ENCODE assay signal across 13 cellular contexts in genomic region chr2:69090008-69090407, GRCh38.
DNase-seq lines count a peak whose midpoint lies in the region; ATAC-seq and TF ChIP-seq lines count a peak whose summit lies in the region.
"Had no signal": no experiment of that assay in that cellular context is flagged by ENCODE, and none has a peak within 500 bp of the region (broad histone marks: within the 10 kb centered on the region; RNA-seq: fewer than 3 reads in every experiment).

No MANE protein-coding gene starts in this region.

- H3K36me3 ChIP-seq in IMR-90 (ENCODE audit: control insufficient read depth, insufficient read depth, low read length) (peaks cover 25% of the 10 kb centered on the region), esophagus squamous epithelium (peaks cover 0 to 18% (median 0%) of the 10 kb centered on the region in 3 donors), smooth muscle cell (ENCODE audit: low read depth) (peaks cover 13% of the 10 kb centered on the region)

- intact Hi-C loops in CD14-positive monocyte (cut with micrococcal nuclease): loop anchor here in 1 of 2 donors (10.0 kb wide), 1 partner anchor 115 kb away; no protein-coding TSS in a partner anchor
- intact Hi-C loops in IMR-90 (cut with micrococcal nuclease): no loop called here
- intact Hi-C loops in esophagus squamous epithelium (cut with DNase I): no loop called here

- no peak overlapping the region for H3K56ac ChIP-seq in IMR-90 (ENCODE audit: extremely low read depth, insufficient read depth, low read length)

- H3K4me3 Mint-ChIP-seq in CD14-positive monocyte: peak overlapping the region in 1 of 2 donors; percentile 56
- H3K4me3 Mint-ChIP-seq in stimulated activated naive CD8-positive, alpha-beta T cell treated with anti-CD3 and anti-CD28 coated beads, Interleukin-15, amount 100 ng/mL, for 72 hours: no peak overlapping the region
- H3K4me3 Mint-ChIP-seq: H9 had no signal

- in situ Hi-C loops in IMR-90 (cut with MboI; ENCODE audit: low sequenced_read_pairs): no loop called here

- TF ChIP-seq CTCF in CD14-positive monocyte (IDR thresholded peaks at IDR 0.05): no peak
- no peak for TF ChIP-seq CTCF in IMR-90 (conservative IDR thresholded peaks at IDR 0.05; ENCODE audit: low read depth, low read length)
- TF ChIP-seq CTCF in esophagus squamous epithelium (IDR thresholded peaks at IDR 0.05): no peak
- TF ChIP-seq CTCF in smooth muscle cell (IDR thresholded peaks at IDR 0.05; ENCODE audit: borderline replicate concordance, insufficient read depth, poor library complexity, severe bottlenecking): no peak

- peak overlapping the region; percentile 9; the same call in 1 of the 2 replicates for H2AK5ac ChIP-seq in IMR-90 (ENCODE audit: low read depth, low read length)

- no peaks in the 10 kb centered on the region for H3K9me3 Mint-ChIP-seq in CD14-positive monocyte
- no peaks in the 10 kb centered on the region for H3K9me3 Mint-ChIP-seq in stimulated activated naive CD8-positive, alpha-beta T cell treated with anti-CD3 and anti-CD28 coated beads, Interleukin-15, amount 100 ng/mL, for 72 hours
- H3K9me3 Mint-ChIP-seq: H9 had no signal

- dilution Hi-C loops in IMR-90 (cut with HindIII; ENCODE audit: low sequenced_read_pairs, unreplicated experiment): no loop called here

- H4K20me1 ChIP-seq in IMR-90 (ENCODE audit: insufficient read depth, low read length): 0 out of 2 replicates have a peak, but pooled peaks cover 4% of the 10 kb centered on the region
- no peaks in the 10 kb centered on the region for H4K20me1 ChIP-seq in smooth muscle cell (ENCODE audit: low read depth)

- H3K79me2 ChIP-seq in smooth muscle cell (ENCODE audit: low read depth): no peaks in the 10 kb centered on the region

- H3K36me3 Mint-ChIP-seq in CD14-positive monocyte: no peaks in the 10 kb centered on the region

- H2BK15ac ChIP-seq in IMR-90 (ENCODE audit: low read depth, low read length): no peak overlapping the region

- H3K27ac ChIP-seq in IMR-90 (ENCODE audit: insufficient read depth, low read length) (peak overlapping the region; percentile 32; the same call in 1 of the 2 replicates), esophagus squamous epithelium (peak overlapping the region in 3 of 4 donors; percentile 19 to 70 (median 51)), smooth muscle cell (ENCODE audit: low read depth) (peak overlapping the region; percentile 99)

- no TSS peak for BruUV-seq in IMR-90 (replicated peaks; lab: Mats Ljungman, UMichigan)

- 0 out of 2 replicates have a peak overlapping the region, but pooled peaks have one; percentile 23 for H3K23ac ChIP-seq in IMR-90 (ENCODE audit: low read depth, low read length)

- peaks cover 47% of the 10 kb centered on the region for H3F3A ChIP-seq in smooth muscle cell (ENCODE audit: low read depth)

- peak overlapping the region in 4 of 7 donors; percentile 47 to 74 (median 62) for H3K27ac Mint-ChIP-seq in CD14-positive monocyte
- no peak overlapping the region for H3K27ac Mint-ChIP-seq in stimulated activated naive CD8-positive, alpha-beta T cell treated with anti-CD3 and anti-CD28 coated beads, Interleukin-15, amount 100 ng/mL, for 72 hours

- H2AK9ac ChIP-seq in IMR-90 (replicated peaks; ENCODE audit: low read depth, low read length, poor library complexity): no peak overlapping the region

- H2AFZ ChIP-seq in IMR-90 (replicated peaks; ENCODE audit: low read length, poor library complexity) (no peak overlapping the region), smooth muscle cell (ENCODE audit: low read depth) (no peak overlapping the region)

- H2BK5ac ChIP-seq in IMR-90 (ENCODE audit: low read depth, low read length, poor library complexity, severe bottlenecking): no peak overlapping the region

- ATAC-seq in IMR-90 (ENCODE audit: low read depth): no peak
- ATAC-seq in GM18909 (IDR thresholded peaks at IDR 0.05; ENCODE audit: poor library complexity, unreplicated experiment): no peak
- no peak for ATAC-seq in GM21737 (IDR thresholded peaks at IDR 0.05; ENCODE audit: unreplicated experiment)
- ATAC-seq in stimulated activated naive CD8-positive, alpha-beta T cell treated with anti-CD3 and anti-CD28 coated beads, Interleukin-15, amount 100 ng/mL, for 72 hours: no peak

- no peak overlapping the region; the same call in 1 of the 2 replicates for H3K14ac ChIP-seq in IMR-90 (replicated peaks; ENCODE audit: low read depth, low read length)

- H3K18ac ChIP-seq in IMR-90 (ENCODE audit: low read depth, low read length): peak overlapping the region; percentile 16

- H3K9me1 ChIP-seq in IMR-90 (ENCODE audit: insufficient read depth, low read length): peaks cover 28% of the 10 kb centered on the region

- H3K9ac ChIP-seq in IMR-90 (ENCODE audit: low read depth, low read length) (no peak overlapping the region), smooth muscle cell (ENCODE audit: low read depth) (no peak overlapping the region)

- no peak overlapping the region; a peak in 1 of 4 replicates for H4K8ac ChIP-seq in IMR-90 (ENCODE audit: low read depth in 2 of 2, low read length in 2 of 2)

- TF ChIP-seq RAD21 in IMR-90 (IDR thresholded peaks at IDR 0.05; ENCODE audit: low read length): no peak

- peaks cover 9 to 37% of the 10 kb centered on the region in 2 experiments; a peak in 3 of 4 replicates for H3K79me1 ChIP-seq in IMR-90 (ENCODE audit: low read depth in 1 of 2, low read length in 2 of 2)

- TF ChIP-seq POLR2A in IMR-90 (IDR thresholded peaks at IDR 0.05; ENCODE audit: low read depth, low read length): no peak
- TF ChIP-seq POLR2A in esophagus squamous epithelium (IDR thresholded peaks at IDR 0.05): no peak

- POLR2A ChIA-PET in IMR-90 (lab: Charles Lee; ENCODE audit: unreplicated experiment): no interaction called here

- peaks cover 0 to 3% (median 0%) of the 10 kb centered on the region in 3 donors for H3K27me3 Mint-ChIP-seq in CD14-positive monocyte (ENCODE audit: low read depth in 3 of 3)
- peaks cover 40% of the 10 kb centered on the region for H3K27me3 Mint-ChIP-seq in stimulated activated naive CD8-positive, alpha-beta T cell treated with anti-CD3 and anti-CD28 coated beads, Interleukin-15, amount 100 ng/mL, for 72 hours

- H3K27me3 ChIP-seq in IMR-90 (ENCODE audit: control insufficient read depth, insufficient read depth, low read length) (no peaks in the 10 kb centered on the region), esophagus squamous epithelium (no peaks in the 10 kb centered on the region), smooth muscle cell (ENCODE audit: low read depth) (no peaks in the 10 kb centered on the region)

- peaks cover 26% of the 10 kb centered on the region for H3K4me1 Mint-ChIP-seq in CD14-positive monocyte
- H3K4me1 Mint-ChIP-seq in stimulated activated naive CD8-positive, alpha-beta T cell treated with anti-CD3 and anti-CD28 coated beads, Interleukin-15, amount 100 ng/mL, for 72 hours: no peaks in the 10 kb centered on the region

- H4K91ac ChIP-seq in IMR-90 (ENCODE audit: insufficient read depth, low read depth, low read length): no peak overlapping the region

- no peak for DNase-seq in CD14-positive monocyte (ENCODE audit: low spot score)
- no peak for DNase-seq in IMR-90
- DNase-seq in esophagus squamous epithelium (lab: John Stamatoyannopoulos, UW): no peak
- no peak for DNase-seq in smooth muscle cell (lab: John Stamatoyannopoulos, UW; ENCODE audit: unreplicated experiment)
- no peak for DNase-seq in stimulated activated naive CD8-positive, alpha-beta T cell treated with anti-CD3 and anti-CD28 coated beads, Interleukin-15, amount 100 ng/mL, for 72 hours
- DNase-seq: C1 segment of cervical spinal cord, COR-L47, H9, NCI-H1417, NCI-H2029, NCI-H510A treated with DMSO at 0.1 percent for 48 hours had no signal

- CTCF ChIA-PET in IMR-90 (lab: Yijun Ruan, JAX): no interaction called here

- H3K4me3 ChIP-seq in IMR-90 (ENCODE audit: insufficient read depth, low read depth, low read length) (no peak overlapping the region), esophagus squamous epithelium (no peak overlapping the region), smooth muscle cell (no peak overlapping the region)

- H2BK120ac ChIP-seq in IMR-90 (ENCODE audit: low read depth, low read length): peak overlapping the region; percentile 39; the same call in 1 of the 2 replicates

- peaks cover 19% of the 10 kb centered on the region for H3K4me1 ChIP-seq in IMR-90 (ENCODE audit: control insufficient read depth, insufficient read depth, low read length)
- peaks cover 0 to 24% (median 3%) of the 10 kb centered on the region in 3 donors for H3K4me1 ChIP-seq in esophagus squamous epithelium
- no peaks in the 10 kb centered on the region for H3K4me1 ChIP-seq in smooth muscle cell (ENCODE audit: low read depth)

- H3K9me3 ChIP-seq in IMR-90 (ENCODE audit: control insufficient read depth, insufficient read depth, low read length) (no peaks in the 10 kb centered on the region), esophagus squamous epithelium (no peaks in the 10 kb centered on the region), smooth muscle cell (replicated peaks; ENCODE audit: low read depth) (no peaks in the 10 kb centered on the region)

- no peak overlapping the region for H3K4me2 ChIP-seq in IMR-90 (ENCODE audit: low read depth, low read length)
- H3K4me2 ChIP-seq in smooth muscle cell: no peak overlapping the region

- no peak overlapping the region; the same call in 1 of the 2 replicates for H2BK20ac ChIP-seq in IMR-90 (ENCODE audit: low read depth, low read length)

- H4K5ac ChIP-seq in IMR-90 (ENCODE audit: low read depth, low read length): peak overlapping the region; percentile 26

- H3K4ac ChIP-seq in IMR-90 (ENCODE audit: low read depth, low read length): 0 out of 2 replicates have a peak overlapping the region, but pooled peaks have one; percentile 24

- 100% methylated on average over 1 of the region's 1 CpG; no CpG with 5 or more reads in 1 of the 2 experiments for WGBS in IMR-90 (ENCODE audit: extremely low coverage in 2 of 2, insufficient read length in 1 of 2), 2 experiments
- WGBS in esophagus squamous epithelium, 2 donors: 74 to 89% methylated on average over 1 of the region's 1 CpG
- WGBS in smooth muscle cell (ENCODE audit: low lambda C conversion rate): 91% methylated on average over 1 of the region's 1 CpG

TF ChIP-seq in IMR-90, 13 proteins besides CTCF, POLR2A, EP300 and RAD21 (continues in another document):
- TF ChIP-seq FOS (IDR thresholded peaks at IDR 0.05; ENCODE audit: low read depth, low read length) (no peak), RCOR1 (IDR thresholded peaks at IDR 0.05; ENCODE audit: insufficient replicate concordance, low read length) (no peak), NFE2L2 (IDR thresholded peaks at IDR 0.05; ENCODE audit: low read depth, low read length) (no peak), CEBPB (IDR thresholded peaks at IDR 0.05; ENCODE audit: low read depth, low read length) (no peak), SMC3 (IDR thresholded peaks at IDR 0.05; ENCODE audit: low read depth, low read length) (no peak), RFX5 (IDR thresholded peaks at IDR 0.05; ENCODE audit: low read depth, low read length) (no peak)

Comparison
In these comparisons a context has a peak if more than half of its experiments do, and no peak if none do; other contexts are left out.
1. H3K27ac Mint-ChIP-seq: peak in CD14-positive monocyte (4 of 7); none in stimulated activated naive CD8-positive, alpha-beta T cell treated with anti-CD3 and anti-CD28 coated beads, Interleukin-15, amount 100 ng/mL, for 72 hours (0 of 2).
2. H3K27ac ChIP-seq: peak in every context shown above with its lines; median percentile 99 in smooth muscle cell; 51 in esophagus squamous epithelium; 32 in IMR-90.